Comparison of ENCODE assay signal across 28 cellular contexts in the genomic region with DNA sequence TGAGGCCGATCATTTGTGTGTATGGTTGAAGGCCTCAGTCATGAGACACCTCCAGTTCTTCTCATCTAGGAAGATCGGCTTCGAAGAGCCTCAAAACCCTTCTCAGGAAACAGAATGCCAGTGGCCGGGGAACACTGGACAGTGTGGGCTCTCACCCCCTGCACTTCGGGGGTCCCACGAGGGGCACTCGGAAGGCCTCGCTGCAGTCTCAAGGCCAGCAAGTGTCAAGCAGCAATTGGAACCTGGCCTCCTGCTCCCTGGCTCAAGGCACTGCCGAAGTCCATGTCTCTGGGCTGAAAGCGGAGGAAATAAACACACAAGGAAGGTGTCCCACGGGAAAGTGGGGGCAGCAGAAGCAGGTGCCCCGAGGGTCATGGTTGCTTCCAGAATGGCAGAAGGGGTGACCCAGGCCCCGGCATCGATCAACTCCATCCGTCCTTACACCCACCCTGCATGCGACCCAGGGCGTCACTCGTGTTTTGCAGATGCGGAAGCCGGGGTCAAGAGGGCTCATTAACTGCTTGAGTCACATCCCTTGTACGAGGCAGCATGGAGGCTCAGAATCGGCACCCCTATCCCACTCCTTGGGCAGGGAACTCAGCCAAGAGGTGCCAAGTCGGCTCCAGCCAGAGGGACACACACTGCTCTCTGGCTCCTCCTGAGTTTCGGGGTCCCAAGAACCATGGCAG.
"Had no signal": no experiment of that assay in that cellular context is flagged by ENCODE, and none has a peak within 500 bp of the region (broad histone marks: within the 10 kb centered on the region; RNA-seq: fewer than 3 reads in every experiment).

No MANE protein-coding gene starts in this region.

- H3K4me1 Mint-ChIP-seq: naive thymus-derived CD4-positive, alpha-beta T cell; natural killer cell; nephron; neural progenitor cell; stimulated activated effector memory CD8-positive, alpha-beta T cell treated with anti-CD3 and anti-CD28 coated beads, Interleukin-12 subunit alpha, Interleukin-12 subunit beta, amount 100 ng/mL, for 72 hours; stimulated activated naive B cell treated with anti-CD40 and anti-IgM and Interleukin-4, amounts not matched to agents 10 μg/mL and 1 μg/mL and 100 μg/mL, for 72 hours had no signal

- H3K36me3 ChIP-seq: neural progenitor cell, neutrophil, pancreas, right lobe of liver, sigmoid colon, stomach, thoracic aorta, thyroid gland, tibial nerve, upper lobe of left lung, vagina had no signal

- H3K27me3 ChIP-seq: neural progenitor cell, neutrophil, pancreas, right lobe of liver, thyroid gland, tibial nerve, upper lobe of left lung, vagina had no signal

- H3K27ac Mint-ChIP-seq: naive thymus-derived CD4-positive, alpha-beta T cell; natural killer cell; nephron; neural progenitor cell; progenitor cell of endocrine pancreas; stimulated activated effector memory CD8-positive, alpha-beta T cell treated with anti-CD3 and anti-CD28 coated beads, Interleukin-12 subunit alpha, Interleukin-12 subunit beta, amount 100 ng/mL, for 72 hours; stimulated activated naive B cell treated with anti-CD40 and anti-IgM and Interleukin-4, amounts not matched to agents 10 μg/mL and 1 μg/mL and 100 μg/mL, for 72 hours; stimulated activated naive CD8-positive, alpha-beta T cell treated with anti-CD3 and anti-CD28 coated beads, Interleukin-15, Interleukin-2, amounts not matched to agents 100 ng/mL and 50 ng/mL, for 24 hours had no signal

- DNase-seq: naive thymus-derived CD4-positive, alpha-beta T cell; natural killer cell; nucleus accumbens; pancreas; psoas muscle; small intestine; stimulated activated CD4-positive, alpha-beta T cell treated with anti-CD3 and anti-CD28 coated beads, Interleukin-15, amount 100 ng/mL, for 24 hours; stimulated activated CD4-positive, alpha-beta T cell treated with anti-CD3 and anti-CD28 coated beads, Interleukin-2, amount 100 ng/mL, for 24 hours; stimulated activated CD4-positive, alpha-beta T cell treated with anti-CD3 and anti-CD28 coated beads, Interleukin-2, amount 100 ng/mL, for 48 hours; stimulated activated CD4-positive, alpha-beta T cell treated with anti-CD3 and anti-CD28 coated beads, Interleukin-4, amount 100 ng/mL, for 24 hours; stimulated activated naive B cell treated with anti-CD40 and anti-IgM and Interleukin-4, amounts not matched to agents 10 μg/mL and 1 μg/mL and 100 μg/mL, for 72 hours; stimulated activated naive CD4-positive, alpha-beta T cell treated with Interleukin-2 at 50 U/mL for 16 hours; stomach; thyroid gland; trophoblast cell; upper lobe of left lung had no signal

- H3K9me3 Mint-ChIP-seq: natural killer cell; neural progenitor cell; stimulated activated effector memory CD8-positive, alpha-beta T cell treated with anti-CD3 and anti-CD28 coated beads, Interleukin-12 subunit alpha, Interleukin-12 subunit beta, amount 100 ng/mL, for 72 hours; stimulated activated naive CD8-positive, alpha-beta T cell treated with anti-CD3 and anti-CD28 coated beads, Interleukin-15, Interleukin-2, amounts not matched to agents 100 ng/mL and 50 ng/mL, for 24 hours had no signal

- H3K27me3 Mint-ChIP-seq: naive thymus-derived CD4-positive, alpha-beta T cell; stimulated activated naive CD8-positive, alpha-beta T cell treated with anti-CD3 and anti-CD28 coated beads, Interleukin-15, Interleukin-2, amounts not matched to agents 100 ng/mL and 50 ng/mL, for 24 hours had no signal

- H3K4me3 ChIP-seq: neural progenitor cell, pancreas, psoas muscle, right lobe of liver, sigmoid colon, stomach, thoracic aorta, thyroid gland, tibial nerve, upper lobe of left lung, vagina had no signal

- H3K36me3 Mint-ChIP-seq: naive thymus-derived CD4-positive, alpha-beta T cell; natural killer cell; neural progenitor cell; stimulated activated effector memory CD8-positive, alpha-beta T cell treated with anti-CD3 and anti-CD28 coated beads, Interleukin-12 subunit alpha, Interleukin-12 subunit beta, amount 100 ng/mL, for 72 hours; stimulated activated naive B cell treated with anti-CD40 and anti-IgM and Interleukin-4, amounts not matched to agents 10 μg/mL and 1 μg/mL and 100 μg/mL, for 72 hours had no signal

- H3K4me2 ChIP-seq: neural progenitor cell had no signal

- ATAC-seq: naive thymus-derived CD4-positive, alpha-beta T cell; natural killer cell; pancreas; psoas muscle; right cardiac atrium; right lobe of liver; stimulated activated effector memory CD8-positive, alpha-beta T cell treated with anti-CD3 and anti-CD28 coated beads, Interleukin-12 subunit alpha, Interleukin-12 subunit beta, amount 100 ng/mL, for 72 hours; stimulated activated naive B cell treated with anti-CD40 and anti-IgM and Interleukin-4, amounts not matched to agents 10 μg/mL and 1 μg/mL and 100 μg/mL, for 72 hours had no signal

- H3K27ac ChIP-seq: neural progenitor cell, neutrophil, pancreas, psoas muscle, right lobe of liver, sigmoid colon, stomach, thoracic aorta, thyroid gland, tibial nerve, upper lobe of left lung, vagina had no signal

- H2AFZ ChIP-seq: neural progenitor cell had no signal

- H3K4me1 ChIP-seq: neural progenitor cell, pancreas, psoas muscle, right lobe of liver, sigmoid colon, stomach, thyroid gland, tibial nerve, upper lobe of left lung, vagina had no signal

- H3K4me3 Mint-ChIP-seq: naive thymus-derived CD4-positive, alpha-beta T cell; natural killer cell; nephron; neural progenitor cell; stimulated activated effector memory CD8-positive, alpha-beta T cell treated with anti-CD3 and anti-CD28 coated beads, Interleukin-12 subunit alpha, Interleukin-12 subunit beta, amount 100 ng/mL, for 72 hours; stimulated activated naive B cell treated with anti-CD40 and anti-IgM and Interleukin-4, amounts not matched to agents 10 μg/mL and 1 μg/mL and 100 μg/mL, for 72 hours; stimulated activated naive CD8-positive, alpha-beta T cell treated with anti-CD3 and anti-CD28 coated beads, Interleukin-15, Interleukin-2, amounts not matched to agents 100 ng/mL and 50 ng/mL, for 24 hours had no signal

- H3K9me3 ChIP-seq: neutrophil, pancreas, psoas muscle, right lobe of liver, sigmoid colon, thoracic aorta, thyroid gland, upper lobe of left lung, vagina had no signal

- H3K9ac ChIP-seq: neural progenitor cell had no signal
